11 cellular contexts compared by ENCODE assay signal in genomic region chr17:68381076-68381900, GRCh38.
DNase-seq lines count a peak whose midpoint lies in the region; ATAC-seq and TF ChIP-seq lines count a peak whose summit lies in the region.
"Had no signal": no experiment of that assay in that cellular context is flagged by ENCODE, and none has a peak within 500 bp of the region (broad histone marks: within the 10 kb centered on the region; RNA-seq: fewer than 3 reads in every experiment).

No MANE protein-coding gene starts in this region.

- H3K27ac ChIP-seq in psoas muscle (peak overlapping the region; percentile 89), testis (no peak overlapping the region)
- H3K27ac ChIP-seq: parathyroid adenoma had no signal

- peaks cover 48% of the 10 kb centered on the region for H3K4me1 ChIP-seq in psoas muscle
- peaks cover 21% of the 10 kb centered on the region for H3K4me1 ChIP-seq in testis

- DNase-seq in DMS53 (lab: John Stamatoyannopoulos, UW) = peak; percentile 80
- peak; percentile 58 for DNase-seq in HK-2 (ENCODE audit: unreplicated experiment)
- DNase-seq in cardiac fibroblast (ENCODE audit: low read depth in 2 of 2) = peak; percentile 83 to 92
- peak in 1 of 2 donors; percentile 36 for DNase-seq in psoas muscle
- no peak for DNase-seq in NCI-H82 (lab: John Stamatoyannopoulos, UW)
- no peak for DNase-seq in activated CD4-positive, CD25-positive, alpha-beta regulatory T cell (lab: John Stamatoyannopoulos, UW)
- DNase-seq in effector CD4-positive, alpha-beta T cell = no peak
- no peak for DNase-seq in testis
- DNase-seq: effector CD8-positive, alpha-beta T cell; Kasumi-1 had no signal

- TF ChIP-seq CTCF in cardiac fibroblast (IDR thresholded peaks at IDR 0.05; ENCODE audit: low read depth, low read length) (no peak), psoas muscle (IDR thresholded peaks at IDR 0.05) (no peak), testis (IDR thresholded peaks at IDR 0.05) (no peak)

- H3K4me3 ChIP-seq in cardiac fibroblast (replicated peaks in 1 of 2; ENCODE audit: low read depth in 2 of 2, low read length in 2 of 2) (no peak overlapping the region), psoas muscle (no peak overlapping the region), testis (no peak overlapping the region)

- 60 to 72% (median 65%) methylated on average over 15 of the region's 15 CpGs for WGBS in psoas muscle, 3 donors
- WGBS in testis, 2 donors = 79% methylated on average over 15 of the region's 15 CpGs

- no peak for TF ChIP-seq POLR2A in testis (IDR thresholded peaks at IDR 0.05)

- intact Hi-C loops in psoas muscle (cut with DNase I) (no loop called here), testis (cut with DNase I; ENCODE audit: low total_unique reads) (no loop called here)

- H3K36me3 ChIP-seq in psoas muscle (ENCODE audit: insufficient read depth in 1 of 2, low read depth in 1 of 2) = no peaks in the 10 kb centered on the region
- no peaks in the 10 kb centered on the region for H3K36me3 ChIP-seq in testis (ENCODE audit: low read depth, missing control alignments)

- H3K27me3 ChIP-seq in psoas muscle (ENCODE audit: insufficient read depth in 3 of 3, low read length in 2 of 3) (no peaks in the 10 kb centered on the region), testis (no peaks in the 10 kb centered on the region)

- H3K9me3 ChIP-seq in psoas muscle (no peaks in the 10 kb centered on the region), testis (no peaks in the 10 kb centered on the region)

- ATAC-seq in psoas muscle = no peak

Comparison
In these comparisons a context has a peak if more than half of its experiments do, and no peak if none do; other contexts are left out.
1. DNase-seq: peak in DMS53 (single experiment), HK-2 (single experiment) and cardiac fibroblast (2 of 2); none in NCI-H82 (single experiment), activated CD4-positive, CD25-positive, alpha-beta regulatory T cell (0 of 4), effector CD4-positive, alpha-beta T cell (single experiment) and testis (single experiment).